In genomic region chr6:4879724-4880372, GRCh38 we compare ENCODE assay signal across 18 cellular contexts.
DNase-seq lines count a peak whose midpoint lies in the region; ATAC-seq and TF ChIP-seq lines count a peak whose summit lies in the region.
"Had no signal": no experiment of that assay in that cellular context is flagged by ENCODE, and none has a peak within 500 bp of the region (broad histone marks: within the 10 kb centered on the region; RNA-seq: fewer than 3 reads in every experiment).

No MANE protein-coding gene starts in this region.

- H3K4me1 ChIP-seq in right atrium auricular region, result peaks cover 0 to 12% of the 10 kb centered on the region in 2 donors
- H3K4me1 ChIP-seq: ascending aorta, BE2C had no signal

- no peaks in the 10 kb centered on the region for H3K9me3 Mint-ChIP-seq in WTC11

- no peaks in the 10 kb centered on the region for H3K36me3 ChIP-seq in right atrium auricular region
- H3K36me3 ChIP-seq: ascending aorta, BE2C, pancreas had no signal

- H3K27me3 Mint-ChIP-seq in WTC11 (ENCODE audit: low read depth), result no peaks in the 10 kb centered on the region

- H3K4me3 Mint-ChIP-seq in WTC11, result no peak overlapping the region

- CTCF ChIA-PET in WTC11 (lab: Charles Lee), result interaction anchor here (1.2 kb wide), 1 partner anchor 36 kb away, joined by 3 read pairs; no protein-coding TSS in a partner anchor

- in situ Hi-C loops in GM13977 (cut with MboI; ENCODE audit: low pct_unique_long_range_greater_than_20kb, low sequenced_read_pairs, unreplicated experiment) (no loop called here), GM13976 (cut with MboI; ENCODE audit: low sequenced_read_pairs, unreplicated experiment) (no loop called here)

- H3K36me3 Mint-ChIP-seq in WTC11, result no peaks in the 10 kb centered on the region

- ATAC-seq in GM21447 (IDR thresholded peaks at IDR 0.05; ENCODE audit: unreplicated experiment) (peak; percentile 73), HG03039 (IDR thresholded peaks at IDR 0.05; ENCODE audit: unreplicated experiment) (peak; percentile 62), WTC11 (no peak)
- ATAC-seq: HCT116, pancreas had no signal

- no peak for TF ChIP-seq CTCF in GM13977 (IDR thresholded peaks at IDR 0.05; ENCODE audit: extremely low read depth, insufficient read depth, missing control alignments)
- no peak for TF ChIP-seq CTCF in WTC11 (IDR thresholded peaks at IDR 0.05)
- no peak for TF ChIP-seq CTCF in GM13976 (IDR thresholded peaks at IDR 0.05; ENCODE audit: borderline replicate concordance, control extremely low read depth, extremely low read depth, insufficient read depth, missing control alignments)
- TF ChIP-seq CTCF in right atrium auricular region (IDR thresholded peaks at IDR 0.05), result no peak

- peak overlapping the region; percentile 82 for H3K27ac Mint-ChIP-seq in WTC11

- H3K4me1 Mint-ChIP-seq in WTC11, result peaks cover 52% of the 10 kb centered on the region

- DNase-seq in GM13977 (ENCODE audit: low spot score), result peak; percentile 32
- no peak for DNase-seq in WTC11 (ENCODE audit: low spot score)
- DNase-seq in GM13976 (ENCODE audit: low spot score), result no peak
- DNase-seq in stimulated activated naive CD4-positive, alpha-beta T cell treated with Interleukin-2 at 50 U/mL for 16 hours (lab: John Stamatoyannopoulos, UW), result no peak
- no peak for DNase-seq in right atrium auricular region (ENCODE audit: low spot score)
- no peak for DNase-seq in NCI-H2081 (lab: John Stamatoyannopoulos, UW)
- DNase-seq: BE2C; hypothalamus; mesenchymal stem cell; NCI-H2171 treated with DMSO at 0.1 percent for 48 hours; pancreas; stimulated activated CD4-positive, alpha-beta T cell treated with anti-CD3 and anti-CD28 coated beads, Interleukin-4, amount 100 ng/mL, for 4 hours; substantia nigra had no signal

- H3K27ac ChIP-seq in right atrium auricular region, result no peak overlapping the region
- H3K27ac ChIP-seq: ascending aorta, pancreas, VCaP had no signal

- no peaks in the 10 kb centered on the region for H3K27me3 ChIP-seq in right atrium auricular region
- H3K27me3 ChIP-seq: ascending aorta, BE2C, pancreas had no signal

- POLR2A ChIA-PET in WTC11 (lab: Charles Lee), result no interaction called here

- no peak overlapping the region for H3K4me3 ChIP-seq in right atrium auricular region
- H3K4me3 ChIP-seq: ascending aorta, pancreas had no signal

- H3K9me3 ChIP-seq in right atrium auricular region, result no peaks in the 10 kb centered on the region
- H3K9me3 ChIP-seq: ascending aorta, BE2C, pancreas had no signal

TF ChIP-seq in WTC11, 78 proteins besides CTCF, POLR2A, EP300 and RAD21:
- TF ChIP-seq AFF4 (CRISPR knock-in tag; IDR thresholded peaks at IDR 0.05; ENCODE audit: borderline replicate concordance) (no peak), EMX1 (CRISPR knock-in tag; IDR thresholded peaks at IDR 0.05) (no peak), STAT6 (CRISPR knock-in tag; conservative IDR thresholded peaks at IDR 0.05; ENCODE audit: low read depth) (no peak), CREB1 (CRISPR knock-in tag; IDR thresholded peaks at IDR 0.05) (no peak), NFATC4 (CRISPR knock-in tag; IDR thresholded peaks at IDR 0.05) (no peak), JAZF1 (CRISPR knock-in tag; IDR thresholded peaks at IDR 0.05) (no peak), ZNF121 (CRISPR knock-in tag; IDR thresholded peaks at IDR 0.05) (no peak), ZNF263 (CRISPR knock-in tag; IDR thresholded peaks at IDR 0.05; ENCODE audit: low read depth) (no peak), FOXJ3 (CRISPR knock-in tag; IDR thresholded peaks at IDR 0.05; ENCODE audit: borderline replicate concordance) (no peak), TEAD4 (CRISPR knock-in tag; IDR thresholded peaks at IDR 0.05) (no peak)
